Comparison of ENCODE assay signal across 16 cellular contexts in the genomic region with DNA sequence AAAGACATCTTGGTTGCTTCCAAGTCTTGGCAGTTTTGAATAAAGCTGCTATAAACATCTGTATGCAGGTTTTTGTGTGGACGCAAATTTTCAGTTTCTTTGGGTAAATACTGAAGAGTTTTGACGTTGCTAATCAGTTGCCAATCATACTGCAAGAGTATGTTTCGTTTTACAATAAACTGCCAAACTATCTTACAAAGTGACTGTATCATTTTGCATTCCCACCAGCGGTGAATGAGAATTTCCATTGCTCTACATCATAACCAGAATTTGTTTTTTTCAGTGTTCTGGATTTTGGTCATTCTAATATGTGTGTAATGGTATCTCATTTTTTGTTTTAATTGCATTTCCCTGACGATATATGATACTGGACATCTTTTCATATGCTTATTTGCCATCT.
DNase-seq lines count a peak whose midpoint lies in the region; FAIRE-seq and TF ChIP-seq lines count a peak whose summit lies in the region.
"Had no signal": no experiment of that assay in that cellular context is flagged by ENCODE, and none has a peak within 500 bp of the region (broad histone marks: within the 10 kb centered on the region; RNA-seq: fewer than 3 reads in every experiment).

No MANE protein-coding gene starts in this region.

- peak; percentile 31 for FAIRE-seq in HTR-8/SVneo (lab: Jason Lieb, UNC)
- FAIRE-seq: HepG2 had no signal

- WGBS in esophagus muscularis mucosa = 62% methylated on average over 5 of the region's 5 CpGs

- H3K36me3 Mint-ChIP-seq in activated CD4-positive, alpha-beta T cell treated with anti-CD3 and anti-CD28 coated beads, Interleukin-2, amount 10 ng/mL, durations not matched to agents 24 days and 14 days (ENCODE audit: low read depth) = no peaks in the 10 kb centered on the region
- H3K36me3 Mint-ChIP-seq in activated naive CD4-positive, alpha-beta T cell treated with anti-CD3 and anti-CD28 coated beads for 36 hours (ENCODE audit: low read depth) = no peaks in the 10 kb centered on the region
- H3K36me3 Mint-ChIP-seq: CD8-positive, alpha-beta memory T cell had no signal

- H3K27me3 Mint-ChIP-seq in activated CD4-positive, alpha-beta T cell treated with anti-CD3 and anti-CD28 coated beads, Interleukin-2, amount 10 ng/mL, durations not matched to agents 24 days and 14 days = peaks cover 8% of the 10 kb centered on the region
- H3K27me3 Mint-ChIP-seq in activated naive CD4-positive, alpha-beta T cell treated with anti-CD3 and anti-CD28 coated beads for 36 hours (ENCODE audit: low read depth) = no peaks in the 10 kb centered on the region
- H3K27me3 Mint-ChIP-seq: CD8-positive, alpha-beta memory T cell had no signal

- H3K4me3 ChIP-seq in esophagus muscularis mucosa = no peak overlapping the region
- H3K4me3 ChIP-seq in MG63 = no peak overlapping the region
- H3K4me3 ChIP-seq: BLaER1 had no signal

- DNase-seq in activated CD4-positive, alpha-beta T cell treated with anti-CD3 and anti-CD28 coated beads, Interleukin-2, amount 10 ng/mL, durations not matched to agents 24 days and 14 days = no peak
- DNase-seq in activated CD4-positive, alpha-beta T cell treated with anti-CD3 and anti-CD28 coated beads, Interleukin-2, amount 50 U/mL, for 1 hour = no peak
- no peak for DNase-seq in activated naive CD4-positive, alpha-beta T cell treated with anti-CD3 and anti-CD28 coated beads for 36 hours
- no peak for DNase-seq in activated naive CD4-positive, alpha-beta T cell treated with Interleukin-2 at 50 U/mL for 16 hours
- DNase-seq in HTR-8/SVneo (ENCODE audit: insufficient read length, low spot score) (no peak), esophagus muscularis mucosa (ENCODE audit: extremely low spot score) (peak; percentile 17), MG63 (no peak)
- DNase-seq: 8988T; AML-193; Caco-2; CD8-positive, alpha-beta memory T cell; GF-D8; HCEC 1CT; HFFc6 had no signal

- H3K27me3 ChIP-seq in esophagus muscularis mucosa (peaks cover 0 to 5% (median 0%) of the 10 kb centered on the region in 4 donors), MG63 (peaks cover 22% of the 10 kb centered on the region)
- H3K27me3 ChIP-seq: BLaER1 had no signal

- H3K27ac ChIP-seq in esophagus muscularis mucosa (replicated peaks in 1 of 4) = no peak overlapping the region
- H3K27ac ChIP-seq: BLaER1 had no signal

- CTCF ChIA-PET in activated naive CD4-positive, alpha-beta T cell treated with anti-CD3 and anti-CD28 coated beads for 36 hours (lab: Charles Lee) = interaction anchor here (1.0 kb wide), 1 partner anchor 213 kb away, joined by 3 read pairs; no protein-coding TSS in a partner anchor

- H3K9me3 Mint-ChIP-seq in activated CD4-positive, alpha-beta T cell treated with anti-CD3 and anti-CD28 coated beads, Interleukin-2, amount 10 ng/mL, durations not matched to agents 24 days and 14 days = no peaks in the 10 kb centered on the region
- H3K9me3 Mint-ChIP-seq in activated naive CD4-positive, alpha-beta T cell treated with anti-CD3 and anti-CD28 coated beads for 36 hours = no peaks in the 10 kb centered on the region
- H3K9me3 Mint-ChIP-seq: CD8-positive, alpha-beta memory T cell; HFFc6 had no signal

- TF ChIP-seq CTCF in esophagus muscularis mucosa (IDR thresholded peaks at IDR 0.05) = no peak

- TF ChIP-seq EP300 in esophagus muscularis mucosa (IDR thresholded peaks at IDR 0.05) = no peak

- H3K36me3 ChIP-seq in esophagus muscularis mucosa (no peaks in the 10 kb centered on the region), MG63 (no peaks in the 10 kb centered on the region)
- H3K36me3 ChIP-seq: BLaER1 had no signal

- intact Hi-C loops in activated CD4-positive, alpha-beta T cell treated with anti-CD3 and anti-CD28 coated beads, Interleukin-2, amount 10 ng/mL, durations not matched to agents 24 days and 14 days (cut with micrococcal nuclease) = no loop called here
- intact Hi-C loops in activated naive CD4-positive, alpha-beta T cell treated with anti-CD3 and anti-CD28 coated beads for 36 hours (cut with micrococcal nuclease) = loop anchor here (2.0 to 5.0 kb wide), 3 partner anchors 55 to 153 kb away; no protein-coding TSS in a partner anchor
- intact Hi-C loops in esophagus muscularis mucosa (cut with DNase I) = no loop called here

- H3K9me3 ChIP-seq in esophagus muscularis mucosa = no peaks in the 10 kb centered on the region
- H3K9me3 ChIP-seq in MG63 = no peaks in the 10 kb centered on the region
- H3K9me3 ChIP-seq: BLaER1, Caco-2 had no signal

- no peaks in the 10 kb centered on the region for H3K4me1 ChIP-seq in esophagus muscularis mucosa
- H3K4me1 ChIP-seq: BLaER1 had no signal

- no peak overlapping the region for H3K4me3 Mint-ChIP-seq in activated CD4-positive, alpha-beta T cell treated with anti-CD3 and anti-CD28 coated beads, Interleukin-2, amount 10 ng/mL, durations not matched to agents 24 days and 14 days
- no peak overlapping the region for H3K4me3 Mint-ChIP-seq in activated naive CD4-positive, alpha-beta T cell treated with anti-CD3 and anti-CD28 coated beads for 36 hours
- H3K4me3 Mint-ChIP-seq: CD8-positive, alpha-beta memory T cell; HFFc6 had no signal

- H3K27ac Mint-ChIP-seq in activated CD4-positive, alpha-beta T cell treated with anti-CD3 and anti-CD28 coated beads, Interleukin-2, amount 10 ng/mL, durations not matched to agents 24 days and 14 days = peak overlapping the region; percentile 39
- peak overlapping the region; percentile 58 for H3K27ac Mint-ChIP-seq in activated naive CD4-positive, alpha-beta T cell treated with anti-CD3 and anti-CD28 coated beads for 36 hours
- H3K27ac Mint-ChIP-seq: CD8-positive, alpha-beta memory T cell; HFFc6 had no signal

- peaks cover 9% of the 10 kb centered on the region for H3K4me1 Mint-ChIP-seq in activated CD4-positive, alpha-beta T cell treated with anti-CD3 and anti-CD28 coated beads, Interleukin-2, amount 10 ng/mL, durations not matched to agents 24 days and 14 days
- H3K4me1 Mint-ChIP-seq in activated naive CD4-positive, alpha-beta T cell treated with anti-CD3 and anti-CD28 coated beads for 36 hours (ENCODE audit: low read depth) = peaks cover 30% of the 10 kb centered on the region
- H3K4me1 Mint-ChIP-seq: CD8-positive, alpha-beta memory T cell had no signal

- TF ChIP-seq POLR2A in esophagus muscularis mucosa (IDR thresholded peaks at IDR 0.05; ENCODE audit: low read depth) = no peak
